30 cellular contexts compared by ENCODE assay signal in genomic region chr4:151104621-151105020, GRCh38.
"Had no signal": no experiment of that assay in that cellular context is flagged by ENCODE, and none has a peak within 500 bp of the region (broad histone marks: within the 10 kb centered on the region; RNA-seq: fewer than 3 reads in every experiment).

No MANE protein-coding gene starts in this region.

- H3K27me3 ChIP-seq: neural progenitor cell, tibial artery, upper lobe of right lung had no signal

- H3K27ac ChIP-seq: neural progenitor cell, parathyroid adenoma, psoas muscle, tibial artery, upper lobe of right lung had no signal

- H3K4me3 ChIP-seq: neural progenitor cell, psoas muscle, smooth muscle cell, tibial artery, upper lobe of right lung had no signal

- H3K27ac Mint-ChIP-seq: activated T-helper 1 cell treated with anti-CD3 and anti-CD28 coated beads, Interleukin-12 subunit alpha, Interleukin-12 subunit beta, Interleukin-2, Interleukin-4 antibody, amounts not matched to agents 30 ng/mL and 10 ng/mL and 1 ng/mL, durations not matched to agents 14 hours and 24 hours and 36 hours; dendritic cell treated with granulocyte-macrophage colony-stimulating factor and Interleukin-4, amounts not matched to agents 40 ng/mL and 50 ng/mL, for 4 days; endodermal cell; neural progenitor cell had no signal

- DNase-seq: activated CD4-positive, alpha-beta memory T cell treated with anti-CD3 and anti-CD28 coated beads for 36 hours; activated CD4-positive, alpha-beta T cell treated with anti-CD3 and anti-CD28 coated beads for 48 hours; activated effector memory CD4-positive, alpha-beta T cell treated with anti-CD3 and anti-CD28 coated beads, Interleukin-2, amount 50 U/mL, for 16 hours; activated naive CD4-positive, alpha-beta T cell treated with anti-CD3 and anti-CD28 coated beads, Interleukin-2, amount 10 ng/mL, durations not matched to agents 7 days and 5 days; anterior cingulate cortex; foreskin fibroblast; head of caudate nucleus; hypothalamus; immature natural killer cell; kidney; left colon; midbrain; naive thymus-derived CD8-positive, alpha-beta T cell; occipital lobe; psoas muscle; stimulated activated CD4-positive, alpha-beta T cell treated with anti-CD3 and anti-CD28 coated beads, Interleukin-15, amount 100 ng/mL, for 24 hours; stimulated activated CD4-positive, alpha-beta T cell treated with anti-CD3 and anti-CD28 coated beads, Interleukin-2, amount 100 ng/mL, for 24 hours; stimulated activated naive CD4-positive, alpha-beta T cell treated with Interleukin-2 at 50 U/mL for 16 hours; substantia nigra; T-helper 1 cell; tibial artery; upper lobe of right lung had no signal

- ATAC-seq: esophagus mucosa; left colon; naive thymus-derived CD8-positive, alpha-beta T cell; upper lobe of right lung had no signal

- H3K9me3 Mint-ChIP-seq: activated CD4-positive, alpha-beta memory T cell treated with anti-CD3 and anti-CD28 coated beads for 36 hours; activated naive CD4-positive, alpha-beta T cell treated with anti-CD3 and anti-CD28 coated beads, Interleukin-2, amount 10 ng/mL, durations not matched to agents 7 days and 5 days; activated T-helper 1 cell treated with anti-CD3 and anti-CD28 coated beads, Interleukin-12 subunit alpha, Interleukin-12 subunit beta, Interleukin-2, Interleukin-4 antibody, amounts not matched to agents 30 ng/mL and 10 ng/mL and 1 ng/mL, durations not matched to agents 14 hours and 24 hours and 36 hours; central memory CD8-positive, alpha-beta T cell; dendritic cell treated with granulocyte-macrophage colony-stimulating factor and Interleukin-4, amounts not matched to agents 40 ng/mL and 50 ng/mL, for 4 days; endodermal cell; immature natural killer cell had no signal

- H3K4me1 ChIP-seq: parathyroid adenoma had no signal

- H3K9me3 ChIP-seq: psoas muscle, tibial artery, upper lobe of right lung had no signal

- H3K27me3 Mint-ChIP-seq: activated CD4-positive, alpha-beta memory T cell treated with anti-CD3 and anti-CD28 coated beads for 36 hours; activated naive CD4-positive, alpha-beta T cell treated with anti-CD3 and anti-CD28 coated beads, Interleukin-2, amount 10 ng/mL, durations not matched to agents 7 days and 5 days; central memory CD8-positive, alpha-beta T cell; dendritic cell treated with granulocyte-macrophage colony-stimulating factor and Interleukin-4, amounts not matched to agents 40 ng/mL and 50 ng/mL, for 4 days; naive thymus-derived CD8-positive, alpha-beta T cell had no signal

- H3K4me3 Mint-ChIP-seq: activated CD4-positive, alpha-beta memory T cell treated with anti-CD3 and anti-CD28 coated beads for 36 hours; activated naive CD4-positive, alpha-beta T cell treated with anti-CD3 and anti-CD28 coated beads, Interleukin-2, amount 10 ng/mL, durations not matched to agents 7 days and 5 days; central memory CD8-positive, alpha-beta T cell; dendritic cell treated with granulocyte-macrophage colony-stimulating factor and Interleukin-4, amounts not matched to agents 40 ng/mL and 50 ng/mL, for 4 days; endodermal cell; immature natural killer cell; neural progenitor cell had no signal
